Comparison of ENCODE assay signal across 19 cellular contexts in genomic region chr10:48574817-48575380, GRCh38. TPM values are rescaled to one million over a fixed set of nuclear protein-coding genes. Genes with fewer than 3 reads are reported as not detected.
"Had no signal": no experiment of that assay in that cellular context is flagged by ENCODE, and none has a peak within 500 bp of the region (broad histone marks: within the 10 kb centered on the region; RNA-seq: fewer than 3 reads in every experiment).

No MANE protein-coding gene starts in this region.

- H3K9me3 ChIP-seq: tibial artery had no signal

- H3K4me1 ChIP-seq: tibial artery had no signal

- H3K27me3 ChIP-seq: tibial artery had no signal

- FAIRE-seq: frontal cortex, kidney had no signal

- H3K4me3 ChIP-seq: tibial artery had no signal

- ATAC-seq: left lobe of liver had no signal

- H3K36me3 ChIP-seq: tibial artery had no signal

- DNase-seq: activated CD4-positive, alpha-beta memory T cell treated with anti-CD3 and anti-CD28 coated beads for 36 hours; activated CD4-positive, alpha-beta T cell treated with anti-CD3 and anti-CD28 coated beads for 1 hour; activated T-cell treated with anti-CD3 and anti-CD28 coated beads for 4 hours; amniotic stem cell; hypothalamus; kidney; midbrain; occipital lobe; posterior cingulate gyrus; stimulated activated CD4-positive, alpha-beta T cell treated with anti-CD3 and anti-CD28 coated beads, Interleukin-12 subunit alpha, Interleukin-12 subunit beta, amount 100 ng/mL, for 4 hours; stimulated activated CD4-positive, alpha-beta T cell treated with anti-CD3 and anti-CD28 coated beads, Interleukin-1b, Interleukin-23, amount 100 ng/mL, for 48 hours; stimulated activated CD8-positive, alpha-beta memory T cell treated with anti-CD3 and anti-CD28 coated beads, Interleukin-4, amount 100 ng/mL, for 48 hours; stimulated activated naive CD8-positive, alpha-beta T cell treated with anti-CD3 and anti-CD28 coated beads, Interleukin-15, Interleukin-2, amounts not matched to agents 100 U/mL and 50 U/mL, for 24 hours; substantia nigra; T-helper 2 cell; tibial artery had no signal

- H3K27ac ChIP-seq: tibial artery, VCaP had no signal

RNA-seq across cellular contexts. Expression of gene ARHGAP22, which starts 30.0 kb away (rescaled TPM):
- total RNA-seq: activated CD4-positive, alpha-beta memory T cell treated with anti-CD3 and anti-CD28 coated beads for 36 hours had no signal
